25 cellular contexts compared by ENCODE assay signal in the genomic region with DNA sequence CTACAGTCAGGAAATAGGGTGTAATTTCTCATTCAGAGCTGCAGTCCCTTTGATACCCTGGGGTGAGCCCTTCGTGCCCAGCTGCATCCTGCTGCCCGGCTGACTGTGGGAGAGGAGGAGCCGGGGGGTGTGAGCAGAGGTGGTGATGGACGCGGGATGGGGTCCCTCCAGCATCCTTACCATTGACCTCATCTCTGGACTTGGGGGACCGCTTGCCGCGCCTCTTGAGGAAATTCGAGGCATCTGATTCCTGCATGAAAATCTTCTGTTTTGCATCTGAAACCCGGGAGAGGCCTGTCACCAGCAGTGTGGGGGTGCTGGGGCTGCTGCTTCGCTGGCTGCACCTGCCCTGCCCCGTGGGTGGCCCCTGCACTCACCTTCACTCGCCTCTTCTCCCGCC. TPM values are rescaled to one million over a fixed set of nuclear protein-coding genes. Genes with fewer than 3 reads are reported as not detected.
"Had no signal": no experiment of that assay in that cellular context is flagged by ENCODE, and none has a peak within 500 bp of the region (broad histone marks: within the 10 kb centered on the region; RNA-seq: fewer than 3 reads in every experiment).

No MANE protein-coding gene starts in this region.

- H3K27ac ChIP-seq: brain microvascular endothelial cell, cardiac muscle cell had no signal

- H3K27me3 ChIP-seq: cardiac muscle cell had no signal

- ATAC-seq: activated CD8-positive, alpha-beta memory T cell treated with anti-CD3 and anti-CD28 coated beads, Interleukin-2, amount 10 ng/mL, durations not matched to agents 7 days and 5 days; T-cell had no signal

- H3K36me3 ChIP-seq: brain microvascular endothelial cell, cardiac muscle cell had no signal

- DNase-seq: activated B cell treated with CpG ODN at 0.5 μM for 24 hours; activated CD4-positive, alpha-beta T cell treated with anti-CD3 and anti-CD28 coated beads for 1 hour; activated CD4-positive, alpha-beta T cell treated with anti-CD3 and anti-CD28 coated beads, Interleukin-2, amount 10 ng/mL, durations not matched to agents 24 days and 14 days; activated CD4-positive, alpha-beta T cell treated with anti-CD3 and anti-CD28 coated beads, Interleukin-2, amount 50 U/mL, for 48 hours; activated CD8-positive, alpha-beta memory T cell treated with anti-CD3 and anti-CD28 coated beads, Interleukin-2, amount 10 ng/mL, durations not matched to agents 7 days and 5 days; activated gamma-delta T cell treated with Interleukin-2 at 50 U/mL for 16 hours; activated naive CD4-positive, alpha-beta T cell treated with anti-CD3 and anti-CD28 coated beads, Interleukin-2, amount 10 ng/mL, durations not matched to agents 7 days and 5 days; activated naive CD8-positive, alpha-beta T cell treated with anti-CD3 and anti-CD28 coated beads for 36 hours; activated T-cell treated with anti-CD3 and anti-CD28 coated beads, Interleukin-2, amount 50 U/mL, for 24 hours; brain microvascular endothelial cell; NCI-H1092; NCI-H1417; NCI-H1694 treated with DMSO at 0.1 percent for 48 hours; NCI-H2081; NCI-H446; NCI-H524; SHP77 treated with DMSO at 0.1 percent for 48 hours; T-cell; T-helper 2 cell; T1000 had no signal

- H3K4me3 ChIP-seq: cardiac muscle cell had no signal

RNA-seq across cellular contexts. Expression of a gene that starts 0.8 kb away (rescaled TPM):
- total RNA-seq: activated B cell treated with CpG ODN at 0.5 μM for 24 hours; activated CD4-positive, alpha-beta T cell treated with anti-CD3 and anti-CD28 coated beads, Interleukin-2, amount 10 ng/mL, durations not matched to agents 24 days and 14 days; activated CD8-positive, alpha-beta memory T cell treated with anti-CD3 and anti-CD28 coated beads, Interleukin-2, amount 10 ng/mL, durations not matched to agents 7 days and 5 days; activated naive CD8-positive, alpha-beta T cell treated with anti-CD3 and anti-CD28 coated beads for 36 hours; cardiac muscle cell; LHCN-M2; M059J; SK-MEL-5; T-cell had no signal
- polyA plus RNA-seq: adipose tissue, cardiac muscle cell had no signal
